1 cellular context compared by ENCODE assay signal in the genomic region with DNA sequence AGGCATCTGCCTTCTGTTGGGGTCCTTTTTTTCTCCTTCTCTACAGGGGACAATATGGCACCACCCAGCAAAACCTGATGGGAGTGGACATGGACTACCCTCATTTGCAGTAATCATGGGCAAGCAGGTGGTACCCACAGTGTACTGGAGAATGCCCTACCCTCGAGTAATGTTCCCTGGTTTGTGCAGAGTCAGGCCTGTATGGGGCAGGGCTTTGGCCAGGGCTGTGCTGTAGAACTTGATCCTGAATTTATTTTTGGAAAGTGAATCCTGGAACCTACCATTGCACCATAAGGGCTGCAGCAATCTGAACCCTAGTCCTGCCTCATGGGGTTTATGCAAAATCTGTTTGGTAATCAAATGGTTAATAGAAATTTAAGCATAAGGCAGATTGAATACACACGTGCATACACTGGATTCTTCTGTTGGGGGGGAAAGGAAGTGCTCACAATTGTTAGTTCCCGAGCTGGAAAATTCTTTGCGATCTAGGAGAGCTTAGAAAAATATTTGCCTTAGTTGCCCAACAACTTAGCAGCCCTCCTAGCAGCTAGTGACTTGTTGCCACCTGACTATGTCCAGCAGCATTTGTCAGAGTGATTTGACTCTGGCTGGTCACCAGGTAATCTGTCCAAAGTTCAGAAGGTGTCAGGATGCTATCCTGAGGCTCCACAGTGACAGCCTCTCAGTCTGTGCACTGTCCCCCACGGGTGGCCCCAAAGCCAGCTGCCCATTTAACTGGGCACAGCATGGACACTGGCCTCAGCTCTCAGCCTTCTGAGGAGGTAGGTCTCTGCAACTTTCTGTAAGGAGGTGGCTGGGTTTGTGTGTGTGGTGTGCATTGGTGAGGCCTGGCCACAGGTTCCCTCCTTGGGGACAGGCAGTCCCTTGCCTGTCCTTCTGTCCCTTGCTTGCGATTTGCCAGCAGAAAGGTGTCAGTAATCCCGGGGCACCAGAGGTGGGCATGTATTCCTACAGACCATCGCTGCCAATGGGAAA.
TF ChIP-seq lines count a peak whose summit lies in the region.

No MANE protein-coding gene starts in this region.

TF ChIP-seq in HepG2, 621 proteins besides CTCF, POLR2A, EP300 and RAD21 (continued from another document and continues in another):
- TF ChIP-seq, protein P1, sequence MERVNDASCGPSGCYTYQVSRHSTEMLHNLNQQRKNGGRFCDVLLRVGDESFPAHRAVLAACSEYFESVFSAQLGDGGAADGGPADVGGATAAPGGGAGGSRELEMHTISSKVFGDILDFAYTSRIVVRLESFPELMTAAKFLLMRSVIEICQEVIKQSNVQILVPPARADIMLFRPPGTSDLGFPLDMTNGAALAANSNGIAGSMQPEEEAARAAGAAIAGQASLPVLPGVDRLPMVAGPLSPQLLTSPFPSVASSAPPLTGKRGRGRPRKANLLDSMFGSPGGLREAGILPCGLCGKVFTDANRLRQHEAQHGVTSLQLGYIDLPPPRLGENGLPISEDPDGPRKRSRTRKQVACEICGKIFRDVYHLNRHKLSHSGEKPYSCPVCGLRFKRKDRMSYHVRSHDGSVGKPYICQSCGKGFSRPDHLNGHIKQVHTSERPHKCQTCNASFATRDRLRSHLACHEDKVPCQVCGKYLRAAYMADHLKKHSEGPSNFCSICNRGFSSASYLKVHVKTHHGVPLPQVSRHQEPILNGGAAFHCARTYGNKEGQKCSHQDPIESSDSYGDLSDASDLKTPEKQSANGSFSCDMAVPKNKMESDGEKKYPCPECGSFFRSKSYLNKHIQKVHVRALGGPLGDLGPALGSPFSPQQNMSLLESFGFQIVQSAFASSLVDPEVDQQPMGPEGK (CRISPR knock-in tag; IDR thresholded peaks at IDR 0.05), result peak; percentile 86
- no peak for TF ChIP-seq HOXA9 (CRISPR knock-in tag; IDR thresholded peaks at IDR 0.05; ENCODE audit: borderline replicate concordance)
- TF ChIP-seq GABPA (IDR thresholded peaks at IDR 0.05; ENCODE audit: low read depth, low read length), result no peak
- peak; percentile 65 for TF ChIP-seq GABPA (CRISPR knock-in tag; IDR thresholded peaks at IDR 0.05; ENCODE audit: low read depth)
- no peak for TF ChIP-seq HNRNPH1 (optimal IDR thresholded peaks at IDR 0.05; ENCODE audit: low read depth, low read length)
- TF ChIP-seq BRD4 (CRISPR knock-in tag; IDR thresholded peaks at IDR 0.05), result no peak
- TF ChIP-seq ZFY (CRISPR knock-in tag; IDR thresholded peaks at IDR 0.05), result peak; percentile 28
- TF ChIP-seq, protein P2, sequence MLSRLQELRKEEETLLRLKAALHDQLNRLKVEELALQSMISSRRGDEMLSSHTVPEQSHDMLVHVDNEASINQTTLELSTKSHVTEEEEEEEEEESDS (CRISPR knock-in tag; IDR thresholded peaks at IDR 0.05; ENCODE audit: borderline replicate concordance), result no peak
- peak; percentile 91 for TF ChIP-seq TEAD3 (CRISPR knock-in tag; optimal IDR thresholded peaks at IDR 0.05; ENCODE audit: borderline replicate concordance)
- TF ChIP-seq REXO4 (CRISPR knock-in tag; IDR thresholded peaks at IDR 0.05; ENCODE audit: borderline replicate concordance), result no peak
- TF ChIP-seq, protein P3, sequence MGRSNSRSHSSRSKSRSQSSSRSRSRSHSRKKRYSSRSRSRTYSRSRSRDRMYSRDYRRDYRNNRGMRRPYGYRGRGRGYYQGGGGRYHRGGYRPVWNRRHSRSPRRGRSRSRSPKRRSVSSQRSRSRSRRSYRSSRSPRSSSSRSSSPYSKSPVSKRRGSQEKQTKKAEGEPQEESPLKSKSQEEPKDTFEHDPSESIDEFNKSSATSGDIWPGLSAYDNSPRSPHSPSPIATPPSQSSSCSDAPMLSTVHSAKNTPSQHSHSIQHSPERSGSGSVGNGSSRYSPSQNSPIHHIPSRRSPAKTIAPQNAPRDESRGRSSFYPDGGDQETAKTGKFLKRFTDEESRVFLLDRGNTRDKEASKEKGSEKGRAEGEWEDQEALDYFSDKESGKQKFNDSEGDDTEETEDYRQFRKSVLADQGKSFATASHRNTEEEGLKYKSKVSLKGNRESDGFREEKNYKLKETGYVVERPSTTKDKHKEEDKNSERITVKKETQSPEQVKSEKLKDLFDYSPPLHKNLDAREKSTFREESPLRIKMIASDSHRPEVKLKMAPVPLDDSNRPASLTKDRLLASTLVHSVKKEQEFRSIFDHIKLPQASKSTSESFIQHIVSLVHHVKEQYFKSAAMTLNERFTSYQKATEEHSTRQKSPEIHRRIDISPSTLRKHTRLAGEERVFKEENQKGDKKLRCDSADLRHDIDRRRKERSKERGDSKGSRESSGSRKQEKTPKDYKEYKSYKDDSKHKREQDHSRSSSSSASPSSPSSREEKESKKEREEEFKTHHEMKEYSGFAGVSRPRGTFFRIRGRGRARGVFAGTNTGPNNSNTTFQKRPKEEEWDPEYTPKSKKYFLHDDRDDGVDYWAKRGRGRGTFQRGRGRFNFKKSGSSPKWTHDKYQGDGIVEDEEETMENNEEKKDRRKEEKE (IDR thresholded peaks at IDR 0.05), result no peak
- TF ChIP-seq ZC3H4 (CRISPR knock-in tag; IDR thresholded peaks at IDR 0.05; ENCODE audit: borderline replicate concordance), result no peak
- no peak for TF ChIP-seq MED8 (CRISPR knock-in tag; IDR thresholded peaks at IDR 0.05; ENCODE audit: insufficient replicate concordance)
- TF ChIP-seq ZNF83 (CRISPR knock-in tag; IDR thresholded peaks at IDR 0.05; ENCODE audit: borderline replicate concordance), result no peak
- peak; percentile 74 for TF ChIP-seq KAT8 (CRISPR knock-in tag; IDR thresholded peaks at IDR 0.05)
- TF ChIP-seq FOXA1 (IDR thresholded peaks at IDR 0.05), result no peak
- TF ChIP-seq FOXA1 (CRISPR knock-in tag; IDR thresholded peaks at IDR 0.05), result peak; percentile 58
- no peak for TF ChIP-seq TBL1XR1 (IDR thresholded peaks at IDR 0.05; ENCODE audit: borderline replicate concordance, low read length, partially characterized antibody)
- TF ChIP-seq, protein P4, sequence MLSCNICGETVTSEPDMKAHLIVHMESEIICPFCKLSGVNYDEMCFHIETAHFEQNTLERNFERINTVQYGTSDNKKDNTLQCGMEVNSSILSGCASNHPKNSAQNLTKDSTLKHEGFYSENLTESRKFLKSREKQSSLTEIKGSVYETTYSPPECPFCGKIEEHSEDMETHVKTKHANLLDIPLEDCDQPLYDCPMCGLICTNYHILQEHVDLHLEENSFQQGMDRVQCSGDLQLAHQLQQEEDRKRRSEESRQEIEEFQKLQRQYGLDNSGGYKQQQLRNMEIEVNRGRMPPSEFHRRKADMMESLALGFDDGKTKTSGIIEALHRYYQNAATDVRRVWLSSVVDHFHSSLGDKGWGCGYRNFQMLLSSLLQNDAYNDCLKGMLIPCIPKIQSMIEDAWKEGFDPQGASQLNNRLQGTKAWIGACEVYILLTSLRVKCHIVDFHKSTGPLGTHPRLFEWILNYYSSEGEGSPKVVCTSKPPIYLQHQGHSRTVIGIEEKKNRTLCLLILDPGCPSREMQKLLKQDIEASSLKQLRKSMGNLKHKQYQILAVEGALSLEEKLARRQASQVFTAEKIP (CRISPR knock-in tag; IDR thresholded peaks at IDR 0.05; ENCODE audit: borderline replicate concordance), result no peak
- peak; percentile 67; the same call in 1 of the 2 replicates for TF ChIP-seq CCDC6 (CRISPR knock-in tag; IDR thresholded peaks at IDR 0.05)
- TF ChIP-seq, protein P5, sequence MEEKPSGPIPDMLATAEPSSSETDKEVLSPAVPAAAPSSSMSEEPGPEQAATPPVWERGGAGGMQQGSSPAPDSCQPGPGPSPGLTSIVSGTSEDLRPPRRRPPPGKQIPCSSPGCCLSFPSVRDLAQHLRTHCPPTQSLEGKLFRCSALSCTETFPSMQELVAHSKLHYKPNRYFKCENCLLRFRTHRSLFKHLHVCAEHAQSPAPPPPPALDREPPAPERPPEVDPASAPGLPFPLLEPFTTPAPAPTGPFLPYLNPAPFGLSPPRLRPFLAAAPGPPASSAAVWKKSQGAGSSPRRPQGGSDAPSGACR (CRISPR knock-in tag; IDR thresholded peaks at IDR 0.05), result no peak
- TF ChIP-seq SIX4 (CRISPR knock-in tag; IDR thresholded peaks at IDR 0.05), result peak; percentile 91
- TF ChIP-seq PITX1 (CRISPR knock-in tag; IDR thresholded peaks at IDR 0.05), result peak; percentile 79; the same call in 1 of the 2 replicates
- TF ChIP-seq JDP2 (CRISPR knock-in tag; IDR thresholded peaks at IDR 0.05; ENCODE audit: borderline replicate concordance), result no peak
- TF ChIP-seq ZNF260 (CRISPR knock-in tag; IDR thresholded peaks at IDR 0.05; ENCODE audit: borderline replicate concordance, low read depth), result no peak
- TF ChIP-seq ZNF235 (CRISPR knock-in tag; IDR thresholded peaks at IDR 0.05; ENCODE audit: borderline replicate concordance), result no peak
- TF ChIP-seq NR2F6 (IDR thresholded peaks at IDR 0.05), result peak; percentile 38; the same call in 1 of the 2 replicates
- peak; percentile 78 for TF ChIP-seq NR2F6 (CRISPR knock-in tag; IDR thresholded peaks at IDR 0.05)
- TF ChIP-seq ZNF766 (CRISPR knock-in tag; IDR thresholded peaks at IDR 0.05; ENCODE audit: borderline replicate concordance), result 0 out of 2 replicates have a peak, but pooled peaks have one; percentile 32
- TF ChIP-seq MYNN (CRISPR knock-in tag; IDR thresholded peaks at IDR 0.05; ENCODE audit: low read depth), result no peak
- peak; percentile 55; the same call in 1 of the 2 replicates for TF ChIP-seq ZKSCAN8 (CRISPR knock-in tag; IDR thresholded peaks at IDR 0.05; ENCODE audit: borderline replicate concordance)
- TF ChIP-seq, protein P6, sequence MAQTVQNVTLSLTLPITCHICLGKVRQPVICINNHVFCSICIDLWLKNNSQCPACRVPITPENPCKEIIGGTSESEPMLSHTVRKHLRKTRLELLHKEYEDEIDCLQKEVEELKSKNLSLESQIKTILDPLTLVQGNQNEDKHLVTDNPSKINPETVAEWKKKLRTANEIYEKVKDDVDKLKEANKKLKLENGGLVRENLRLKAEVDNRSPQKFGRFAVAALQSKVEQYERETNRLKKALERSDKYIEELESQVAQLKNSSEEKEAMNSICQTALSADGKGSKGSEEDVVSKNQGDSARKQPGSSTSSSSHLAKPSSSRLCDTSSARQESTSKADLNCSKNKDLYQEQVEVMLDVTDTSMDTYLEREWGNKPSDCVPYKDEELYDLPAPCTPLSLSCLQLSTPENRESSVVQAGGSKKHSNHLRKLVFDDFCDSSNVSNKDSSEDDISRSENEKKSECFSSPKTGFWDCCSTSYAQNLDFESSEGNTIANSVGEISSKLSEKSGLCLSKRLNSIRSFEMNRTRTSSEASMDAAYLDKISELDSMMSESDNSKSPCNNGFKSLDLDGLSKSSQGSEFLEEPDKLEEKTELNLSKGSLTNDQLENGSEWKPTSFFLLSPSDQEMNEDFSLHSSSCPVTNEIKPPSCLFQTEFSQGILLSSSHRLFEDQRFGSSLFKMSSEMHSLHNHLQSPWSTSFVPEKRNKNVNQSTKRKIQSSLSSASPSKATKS (CRISPR knock-in tag; IDR thresholded peaks at IDR 0.05), result 0 out of 2 replicates have a peak, but pooled peaks have one; percentile 24
- no peak for TF ChIP-seq THYN1 (CRISPR knock-in tag; IDR thresholded peaks at IDR 0.05; ENCODE audit: borderline replicate concordance, low read depth)
- TF ChIP-seq, protein P7, sequence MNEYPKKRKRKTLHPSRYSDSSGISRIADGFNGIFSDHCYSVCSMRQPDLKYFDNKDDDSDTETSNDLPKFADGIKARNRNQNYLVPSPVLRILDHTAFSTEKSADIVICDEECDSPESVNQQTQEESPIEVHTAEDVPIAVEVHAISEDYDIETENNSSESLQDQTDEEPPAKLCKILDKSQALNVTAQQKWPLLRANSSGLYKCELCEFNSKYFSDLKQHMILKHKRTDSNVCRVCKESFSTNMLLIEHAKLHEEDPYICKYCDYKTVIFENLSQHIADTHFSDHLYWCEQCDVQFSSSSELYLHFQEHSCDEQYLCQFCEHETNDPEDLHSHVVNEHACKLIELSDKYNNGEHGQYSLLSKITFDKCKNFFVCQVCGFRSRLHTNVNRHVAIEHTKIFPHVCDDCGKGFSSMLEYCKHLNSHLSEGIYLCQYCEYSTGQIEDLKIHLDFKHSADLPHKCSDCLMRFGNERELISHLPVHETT (CRISPR knock-in tag; conservative IDR thresholded peaks at IDR 0.05), result 0 out of 2 replicates have a peak, but pooled peaks have one; percentile 32
- no peak for TF ChIP-seq RAD51 (IDR thresholded peaks at IDR 0.05; ENCODE audit: borderline replicate concordance)
- TF ChIP-seq ARHGAP35 (CRISPR knock-in tag; IDR thresholded peaks at IDR 0.05; ENCODE audit: borderline replicate concordance), result peak; percentile 65; the same call in 1 of the 2 replicates
- TF ChIP-seq FOSL1 (CRISPR knock-in tag; IDR thresholded peaks at IDR 0.05; ENCODE audit: borderline replicate concordance), result no peak; the same call in 1 of the 2 replicates
- TF ChIP-seq, protein P8, sequence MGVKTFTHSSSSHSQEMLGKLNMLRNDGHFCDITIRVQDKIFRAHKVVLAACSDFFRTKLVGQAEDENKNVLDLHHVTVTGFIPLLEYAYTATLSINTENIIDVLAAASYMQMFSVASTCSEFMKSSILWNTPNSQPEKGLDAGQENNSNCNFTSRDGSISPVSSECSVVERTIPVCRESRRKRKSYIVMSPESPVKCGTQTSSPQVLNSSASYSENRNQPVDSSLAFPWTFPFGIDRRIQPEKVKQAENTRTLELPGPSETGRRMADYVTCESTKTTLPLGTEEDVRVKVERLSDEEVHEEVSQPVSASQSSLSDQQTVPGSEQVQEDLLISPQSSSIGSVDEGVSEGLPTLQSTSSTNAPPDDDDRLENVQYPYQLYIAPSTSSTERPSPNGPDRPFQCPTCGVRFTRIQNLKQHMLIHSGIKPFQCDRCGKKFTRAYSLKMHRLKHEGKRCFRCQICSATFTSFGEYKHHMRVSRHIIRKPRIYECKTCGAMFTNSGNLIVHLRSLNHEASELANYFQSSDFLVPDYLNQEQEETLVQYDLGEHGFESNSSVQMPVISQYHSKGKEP (CRISPR knock-in tag; IDR thresholded peaks at IDR 0.05), result no peak
- no peak for TF ChIP-seq NCOA5 (CRISPR knock-in tag; IDR thresholded peaks at IDR 0.05)
- TF ChIP-seq NFKBIZ (CRISPR knock-in tag; IDR thresholded peaks at IDR 0.05), result no peak
- TF ChIP-seq, protein P9, sequence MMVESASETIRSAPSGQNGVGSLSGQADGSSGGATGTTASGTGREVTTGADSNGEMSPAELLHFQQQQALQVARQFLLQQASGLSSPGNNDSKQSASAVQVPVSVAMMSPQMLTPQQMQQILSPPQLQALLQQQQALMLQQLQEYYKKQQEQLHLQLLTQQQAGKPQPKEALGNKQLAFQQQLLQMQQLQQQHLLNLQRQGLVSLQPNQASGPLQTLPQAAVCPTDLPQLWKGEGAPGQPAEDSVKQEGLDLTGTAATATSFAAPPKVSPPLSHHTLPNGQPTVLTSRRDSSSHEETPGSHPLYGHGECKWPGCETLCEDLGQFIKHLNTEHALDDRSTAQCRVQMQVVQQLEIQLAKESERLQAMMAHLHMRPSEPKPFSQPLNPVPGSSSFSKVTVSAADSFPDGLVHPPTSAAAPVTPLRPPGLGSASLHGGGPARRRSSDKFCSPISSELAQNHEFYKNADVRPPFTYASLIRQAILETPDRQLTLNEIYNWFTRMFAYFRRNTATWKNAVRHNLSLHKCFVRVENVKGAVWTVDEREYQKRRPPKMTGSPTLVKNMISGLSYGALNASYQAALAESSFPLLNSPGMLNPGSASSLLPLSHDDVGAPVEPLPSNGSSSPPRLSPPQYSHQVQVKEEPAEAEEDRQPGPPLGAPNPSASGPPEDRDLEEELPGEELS (CRISPR knock-in tag; IDR thresholded peaks at IDR 0.05), result peak; percentile 91
- no peak for TF ChIP-seq ZZZ3 (CRISPR knock-in tag; IDR thresholded peaks at IDR 0.05; ENCODE audit: borderline replicate concordance)
- no peak for TF ChIP-seq SUZ12 (IDR thresholded peaks at IDR 0.05; ENCODE audit: low read depth, low read length)
- TF ChIP-seq ZNF382 (CRISPR knock-in tag; IDR thresholded peaks at IDR 0.05; ENCODE audit: borderline replicate concordance), result no peak
- peak in 1 of 2 experiments; percentile 81; a peak in 2 of 4 replicates for TF ChIP-seq KLF16 (CRISPR knock-in tag; IDR thresholded peaks at IDR 0.05)
- TF ChIP-seq ATM (IDR thresholded peaks at IDR 0.05; ENCODE audit: borderline replicate concordance), result no peak
